Comparison of ENCODE assay signal across 8 cellular contexts in the genomic region with DNA sequence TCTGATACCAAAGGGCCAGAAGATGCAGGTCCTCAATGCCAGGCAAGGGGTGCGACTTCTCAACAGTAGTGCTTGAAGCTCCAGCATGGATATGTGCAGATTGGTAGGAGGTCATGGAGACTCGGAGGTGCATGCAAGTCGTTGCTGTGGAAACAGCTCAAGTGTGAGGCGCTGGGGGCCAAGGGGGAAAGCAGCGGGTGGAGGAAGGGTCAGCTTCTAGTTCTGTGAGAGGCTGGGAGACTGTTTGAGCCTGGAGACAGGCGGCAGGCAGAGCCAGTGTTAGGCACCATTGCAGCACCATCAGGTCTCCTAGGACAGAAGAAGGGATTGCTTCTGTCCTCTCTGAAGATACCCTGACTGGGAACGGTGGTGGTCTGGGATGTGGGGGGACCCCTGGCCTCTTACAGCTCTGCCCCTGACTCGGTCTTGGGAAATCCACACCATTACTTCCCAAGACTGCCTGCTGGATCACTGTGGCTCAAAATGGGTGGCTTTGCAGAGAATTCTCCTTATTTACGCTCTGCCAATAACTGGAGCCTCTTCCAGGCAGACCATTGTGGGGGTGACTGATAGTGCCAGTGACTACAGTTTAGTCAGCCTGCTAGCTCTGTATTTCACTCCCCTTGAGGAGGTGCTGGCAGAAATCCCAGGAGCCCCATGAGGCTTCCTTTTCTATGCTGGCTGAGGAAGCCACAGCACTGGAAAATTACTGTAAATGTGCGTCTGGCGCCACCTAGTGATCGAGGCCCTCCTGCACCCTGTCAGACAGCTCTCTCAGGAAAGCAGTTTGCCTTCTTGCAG. TPM values are rescaled to one million over a fixed set of nuclear protein-coding genes. Genes with fewer than 3 reads are reported as not detected.
DNase-seq lines count a peak whose midpoint lies in the region; ATAC-seq and TF ChIP-seq lines count a peak whose summit lies in the region.

No MANE protein-coding gene starts in this region.

- no peaks in the 10 kb centered on the region for H3K9me3 ChIP-seq in right atrium auricular region

- H3K4me3 Mint-ChIP-seq in T-cell = no peak overlapping the region

- H3K9me3 Mint-ChIP-seq in T-cell = no peaks in the 10 kb centered on the region

- POLR2A ChIA-PET in T-cell (lab: Charles Lee) = no interaction called here

- H3K4me3 ChIP-seq in H7 (ENCODE audit: insufficient read depth, low read depth, low read length) (no peak overlapping the region), right atrium auricular region (no peak overlapping the region), skeletal muscle cell (ENCODE audit: low read depth, low read length) (no peak overlapping the region)

- H3K36me3 ChIP-seq in H7 (replicated peaks; ENCODE audit: control insufficient read depth, insufficient read depth, low read length) (no peaks in the 10 kb centered on the region), right atrium auricular region (no peaks in the 10 kb centered on the region)

- H3K4me1 Mint-ChIP-seq in T-cell = no peaks in the 10 kb centered on the region

- peak; percentile 89 to 97 for TF ChIP-seq CTCF in right atrium auricular region (IDR thresholded peaks at IDR 0.05)

- H3K27me3 ChIP-seq in H7 (ENCODE audit: control insufficient read depth, insufficient read depth, low read length) (no peaks in the 10 kb centered on the region), right atrium auricular region (no peaks in the 10 kb centered on the region)

- DNase-seq in DMS 273 treated with DMSO at 0.1 percent for 48 hours (lab: John Stamatoyannopoulos, UW) (peak; percentile 66), H7 (peak; percentile 72), NCI-H1436 treated with DMSO at 0.1 percent for 48 hours (lab: John Stamatoyannopoulos, UW) (peak; percentile 77), T-cell (peak in 32 of 34 experiments; percentile 3 to 57 (median 34)), anterior cingulate cortex (lab: John Stamatoyannopoulos, UW) (peak; percentile 3 to 91 (median 73)), right atrium auricular region (ENCODE audit: low spot score) (peak; percentile 94), skeletal muscle cell (ENCODE audit: low read depth) (peak; percentile 90)

- H3K4me1 ChIP-seq in right atrium auricular region = peaks cover 0 to 23% of the 10 kb centered on the region in 2 donors

- H3K36me3 Mint-ChIP-seq in T-cell = no peaks in the 10 kb centered on the region

- peak in 1 of 4 experiments; percentile 45 for ATAC-seq in T-cell (replicated peaks in 1 of 4)
- no peak for ATAC-seq in GM19324 (IDR thresholded peaks at IDR 0.05; ENCODE audit: low FRiP score, unreplicated experiment)

- CTCF ChIA-PET in T-cell (lab: Charles Lee) = interaction anchor here (0.5 to 1.5 kb wide), 4 partner anchors 9 to 456 kb away, joined by 3 to 4 read pairs (median 4); no protein-coding TSS in a partner anchor

- H3K27ac Mint-ChIP-seq in T-cell = no peak overlapping the region

- peaks cover 4 to 10% of the 10 kb centered on the region in 2 donors for H3K27me3 Mint-ChIP-seq in T-cell

- peak overlapping the region in 1 of 2 donors; percentile 15 for H3K27ac ChIP-seq in right atrium auricular region

RNA-seq across cellular contexts. Expression of gene VANGL1, which starts 46.3 kb away (rescaled TPM):
- 26.8 and 37.1 TPM in 2 replicates for total RNA-seq in H7 (2014; rRNA removed; shearing (Covaris generic))
- total RNA-seq in T-cell (1 to 10 TPM; 1.7 to 2.5 (median 2.4) TPM), right atrium auricular region (1 to 10 TPM; 4.0 to 6.1 TPM)

Comparison
In these comparisons a context has a peak if more than half of its experiments do, and no peak if none do; other contexts are left out.
1. DNase-seq: peak in every context shown above with its lines; median percentile 94 in right atrium auricular region; 90 in skeletal muscle cell; 77 in NCI-H1436 treated with DMSO at 0.1 percent for 48 hours; 73 in anterior cingulate cortex; 72 in H7; 66 in DMS 273 treated with DMSO at 0.1 percent for 48 hours; 34 in T-cell.